ENCODE assay signal across 26 cellular contexts in the genomic region with DNA sequence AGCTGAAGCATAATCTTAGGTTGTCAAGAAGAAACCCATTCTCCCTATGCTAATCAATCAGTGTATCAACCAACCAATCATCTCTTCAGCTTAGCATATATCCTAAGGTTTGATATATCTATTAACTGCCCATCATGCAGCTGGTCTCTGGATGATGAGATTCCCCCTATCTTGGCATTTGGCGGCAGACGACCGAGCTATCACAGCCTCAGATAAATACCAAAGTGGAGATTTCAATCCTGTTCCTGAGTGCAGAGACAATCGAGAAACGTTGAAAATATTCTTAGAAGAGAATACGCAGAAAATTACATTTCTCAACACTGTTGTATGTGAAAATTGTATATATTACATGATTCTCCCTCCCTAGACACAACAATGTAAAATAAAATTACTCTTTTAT.
DNase-seq lines count a peak whose midpoint lies in the region; ATAC-seq and TF ChIP-seq lines count a peak whose summit lies in the region.
"Had no signal": no experiment of that assay in that cellular context is flagged by ENCODE, and none has a peak within 500 bp of the region (broad histone marks: within the 10 kb centered on the region; RNA-seq: fewer than 3 reads in every experiment).

No MANE protein-coding gene starts in this region.

- no peaks in the 10 kb centered on the region for H3K36me3 Mint-ChIP-seq in endodermal cell (ENCODE audit: low read depth)
- no peaks in the 10 kb centered on the region for H3K36me3 Mint-ChIP-seq in neural progenitor cell
- H3K36me3 Mint-ChIP-seq: CD14-positive monocyte; CD4-positive, CD25-positive, alpha-beta regulatory T cell had no signal

- H3K4me1 ChIP-seq in SK-N-SH (ENCODE audit: control insufficient read depth in 1 of 2, insufficient read depth in 2 of 2, low read depth in 1 of 2, low read length in 1 of 2) (peaks cover 10 to 70% of the 10 kb centered on the region in 2 experiments; a peak in 2 of 4 replicates), endodermal cell (ENCODE audit: control insufficient read depth, insufficient read depth, low read length) (peaks cover 26% of the 10 kb centered on the region), mesendoderm (ENCODE audit: control insufficient read depth, low read depth, low read length) (peaks cover 12% of the 10 kb centered on the region), neural progenitor cell (peaks cover 41% of the 10 kb centered on the region)
- H3K4me1 ChIP-seq: A549, BLaER1 had no signal

- H4K5ac ChIP-seq in mesendoderm (ENCODE audit: low read length), result no peak overlapping the region

- ATAC-seq in SK-N-SH treated with all-trans-retinoic acid at 6 μM for 48 hours, result no peak
- ATAC-seq: A549, GM12878 had no signal

- DNase-seq in SK-N-SH (peak; percentile 40), endodermal cell (no peak), mesendoderm (peak; percentile 45), neural progenitor cell (ENCODE audit: low spot score) (no peak), AML-193 (lab: John Stamatoyannopoulos, UW) (no peak), HEK293T (ENCODE audit: extremely low spot score) (no peak)
- no peak for DNase-seq in NK-92 treated with Interleukin-12 subunit alpha and Interleukin-12 subunit beta, amount 100 ng/mL, for 24 hours (lab: John Stamatoyannopoulos, UW)
- DNase-seq: BE2C; C1 segment of cervical spinal cord; CD4-positive, alpha-beta memory T cell; CD4-positive, CD25-positive, alpha-beta regulatory T cell; CD8-positive, alpha-beta memory T cell; COR-L47; DMS 273 treated with DMSO at 0.1 percent for 48 hours; DMS153; DMS53; DMS79; DND-41; EL; GDM1 had no signal

- TF ChIP-seq CTCF in SK-N-SH (IDR thresholded peaks at IDR 0.05) (no peak), endodermal cell (conservative IDR thresholded peaks at IDR 0.05) (no peak), neural progenitor cell (IDR thresholded peaks at IDR 0.05) (no peak)

- peak overlapping the region in 1 of 2 experiments; percentile 100; a peak in 2 of 4 replicates for H3K27ac ChIP-seq in SK-N-SH (ENCODE audit: low read depth in 2 of 2, low read length in 1 of 2)
- no peak overlapping the region for H3K27ac ChIP-seq in endodermal cell (ENCODE audit: low read depth, low read length)
- no peak overlapping the region for H3K27ac ChIP-seq in mesendoderm (ENCODE audit: low read depth, low read length)
- H3K27ac ChIP-seq in neural progenitor cell, result peak overlapping the region; percentile 57
- H3K27ac ChIP-seq: 22Rv1, A549, BLaER1 had no signal

- H3K79me2 ChIP-seq in SK-N-SH (ENCODE audit: insufficient read depth) (no peaks in the 10 kb centered on the region), mesendoderm (ENCODE audit: control insufficient read depth, insufficient read depth, low read length) (no peaks in the 10 kb centered on the region), neural progenitor cell (ENCODE audit: low read depth) (peaks cover 4% of the 10 kb centered on the region)

- H3K9ac ChIP-seq in SK-N-SH (no peak overlapping the region), endodermal cell (ENCODE audit: extremely low read depth, low read length, poor library complexity, severe bottlenecking) (no peak overlapping the region), mesendoderm (ENCODE audit: low read length) (no peak overlapping the region), neural progenitor cell (no peak overlapping the region)
- H3K9ac ChIP-seq: BLaER1 had no signal

- no peak overlapping the region for H3K23ac ChIP-seq in mesendoderm (ENCODE audit: low read length)

- no peak overlapping the region for H3K4ac ChIP-seq in mesendoderm (ENCODE audit: low read depth, low read length)

- H3K9me3 ChIP-seq in SK-N-SH (no peaks in the 10 kb centered on the region), endodermal cell (ENCODE audit: control insufficient read depth, low read length) (no peaks in the 10 kb centered on the region), neural progenitor cell (ENCODE audit: low read depth) (no peaks in the 10 kb centered on the region)
- H3K9me3 ChIP-seq: A549, BE2C, BLaER1 had no signal

- no peak overlapping the region for H3K4me3 ChIP-seq in SK-N-SH (ENCODE audit: low read depth in 2 of 2, low read length in 1 of 2)
- peak overlapping the region; percentile 80 for H3K4me3 ChIP-seq in endodermal cell (ENCODE audit: low read length)
- H3K4me3 ChIP-seq in mesendoderm (ENCODE audit: low read length), result no peak overlapping the region
- no peak overlapping the region for H3K4me3 ChIP-seq in neural progenitor cell
- H3K4me3 ChIP-seq: A549, BLaER1, GM12878 had no signal

- no peak overlapping the region for H2BK15ac ChIP-seq in mesendoderm (replicated peaks; ENCODE audit: low read depth)

- H2BK5ac ChIP-seq in mesendoderm (ENCODE audit: low read length), result no peak overlapping the region

- no peak for TF ChIP-seq RAD21 in SK-N-SH (IDR thresholded peaks at IDR 0.05; ENCODE audit: low read length)

- H3K4me1 Mint-ChIP-seq in endodermal cell, result peaks cover 68% of the 10 kb centered on the region
- peaks cover 23% of the 10 kb centered on the region for H3K4me1 Mint-ChIP-seq in neural progenitor cell
- H3K4me1 Mint-ChIP-seq: CD14-positive monocyte; CD8-positive, alpha-beta memory T cell had no signal

- H4K20me1 ChIP-seq in SK-N-SH (ENCODE audit: insufficient read depth) (no peaks in the 10 kb centered on the region), neural progenitor cell (ENCODE audit: low read depth) (no peaks in the 10 kb centered on the region)
- H4K20me1 ChIP-seq: BLaER1 had no signal

- 83% methylated on average over 6 of the region's 6 CpGs for WGBS in SK-N-SH (ENCODE audit: low lambda C conversion rate)
- WGBS in endodermal cell (ENCODE audit: insufficient coverage in 1 of 2, insufficient read length in 1 of 2), 2 experiments, result 84 to 95% methylated on average over 3 to 5 of the region's 6 CpGs
- WGBS in mesendoderm (ENCODE audit: extremely low coverage, insufficient coverage, low lambda C conversion rate), result no CpG with 5 or more reads among the region's 6 CpGs

- H3K36me3 ChIP-seq in SK-N-SH (replicated peaks in 1 of 2; ENCODE audit: control insufficient read depth in 1 of 2, insufficient read depth in 2 of 2, low read length in 1 of 2) (no peaks in the 10 kb centered on the region), endodermal cell (ENCODE audit: control insufficient read depth, insufficient read depth, low read length) (peaks cover 3% of the 10 kb centered on the region), mesendoderm (ENCODE audit: control insufficient read depth, insufficient read depth, low read length) (no peaks in the 10 kb centered on the region), neural progenitor cell (no peaks in the 10 kb centered on the region)
- H3K36me3 ChIP-seq: BE2C, BLaER1 had no signal

- H4K8ac ChIP-seq in mesendoderm (ENCODE audit: low read depth, low read length), result no peak overlapping the region

- H3K9me3 Mint-ChIP-seq in endodermal cell, result no peaks in the 10 kb centered on the region
- no peaks in the 10 kb centered on the region for H3K9me3 Mint-ChIP-seq in neural progenitor cell
- H3K9me3 Mint-ChIP-seq: CD4-positive, alpha-beta memory T cell; CD4-positive, CD25-positive, alpha-beta regulatory T cell; CD8-positive, alpha-beta memory T cell had no signal

- CTCF ChIA-PET in SK-N-SH (lab: Yijun Ruan, JAX), result interaction anchor here (0.6 to 4.2 kb wide), 7 partner anchors 17 to 273 kb away, joined by 3 to 25 read pairs (median 7); no protein-coding TSS in a partner anchor
- CTCF ChIA-PET in HEK293T (lab: Yijun Ruan, JAX), result no interaction called here

- no peak overlapping the region for H2AK5ac ChIP-seq in mesendoderm (ENCODE audit: low read length)

- H3K18ac ChIP-seq in mesendoderm (ENCODE audit: low read length), result no peak overlapping the region

- H3K4me2 ChIP-seq in SK-N-SH (no peak overlapping the region), mesendoderm (ENCODE audit: low read length) (no peak overlapping the region), neural progenitor cell (peak overlapping the region; percentile 58)
- H3K4me2 ChIP-seq: A549, BLaER1 had no signal

- H3K27ac Mint-ChIP-seq in endodermal cell (no peak overlapping the region), neural progenitor cell (no peak overlapping the region)
- H3K27ac Mint-ChIP-seq: CD14-positive monocyte; CD4-positive, alpha-beta memory T cell; CD4-positive, CD25-positive, alpha-beta regulatory T cell; CD8-positive, alpha-beta memory T cell had no signal

- H3K27me3 ChIP-seq in SK-N-SH (ENCODE audit: insufficient read depth), result no peaks in the 10 kb centered on the region
- no peaks in the 10 kb centered on the region for H3K27me3 ChIP-seq in endodermal cell (ENCODE audit: control insufficient read depth, insufficient read depth, low read length, poor library complexity, severe bottlenecking)
- H3K27me3 ChIP-seq in mesendoderm (ENCODE audit: insufficient read depth, low read length, poor library complexity), result no peaks in the 10 kb centered on the region
- no peaks in the 10 kb centered on the region for H3K27me3 ChIP-seq in neural progenitor cell
- H3K27me3 ChIP-seq: BE2C, BLaER1 had no signal

- no peaks in the 10 kb centered on the region; the same call in 1 of the 2 replicates for H3K9me2 ChIP-seq in SK-N-SH

- H3K27me3 Mint-ChIP-seq in endodermal cell (ENCODE audit: insufficient read depth) (no peaks in the 10 kb centered on the region), neural progenitor cell (ENCODE audit: insufficient read depth, low read depth) (peaks cover 3% of the 10 kb centered on the region)
- H3K27me3 Mint-ChIP-seq: CD4-positive, alpha-beta memory T cell; CD4-positive, CD25-positive, alpha-beta regulatory T cell; CD8-positive, alpha-beta memory T cell had no signal

- H3F3A ChIP-seq in SK-N-SH (replicated peaks; ENCODE audit: insufficient read depth), result no peaks in the 10 kb centered on the region
- peaks cover 19% of the 10 kb centered on the region for H3F3A ChIP-seq in neural progenitor cell (ENCODE audit: low read depth)

- peak in 1 of 2 experiments; percentile 40; a peak in 1 of 4 replicates for TF ChIP-seq EP300 in SK-N-SH (IDR thresholded peaks at IDR 0.05; ENCODE audit: borderline replicate concordance in 1 of 2, low read depth in 1 of 2, low read length in 1 of 2)

- no peaks in the 10 kb centered on the region for H3K79me1 ChIP-seq in mesendoderm (ENCODE audit: low read length)

- POLR2A ChIA-PET in SK-N-SH (lab: Yijun Ruan, JAX) (interaction anchor here (0.7 to 1.4 kb wide), 3 partner anchors 91 to 258 kb away, joined by 3 read pairs; no protein-coding TSS in a partner anchor), HEK293T (lab: Yijun Ruan, JAX) (no interaction called here)

- H2AFZ ChIP-seq in SK-N-SH (ENCODE audit: low read depth), result no peak overlapping the region
- no peak overlapping the region for H2AFZ ChIP-seq in neural progenitor cell (replicated peaks)

- H3K4me3 Mint-ChIP-seq in endodermal cell (no peak overlapping the region), neural progenitor cell (no peak overlapping the region)
- H3K4me3 Mint-ChIP-seq: CD14-positive monocyte; CD4-positive, alpha-beta memory T cell; CD4-positive, CD25-positive, alpha-beta regulatory T cell; CD8-positive, alpha-beta memory T cell had no signal

- H3K56ac ChIP-seq in mesendoderm (ENCODE audit: low read length), result no peak overlapping the region

- no peak overlapping the region for H2BK120ac ChIP-seq in mesendoderm (ENCODE audit: low read depth, low read length)

TF ChIP-seq in SK-N-SH, 30 proteins besides CTCF, POLR2A, EP300 and RAD21 (continues in another document):
- peak; percentile 42; the same call in 1 of the 2 replicates for TF ChIP-seq FOXJ3 (CRISPR knock-in tag; IDR thresholded peaks at IDR 0.05)

TF ChIP-seq in SK-N-SH treated with all-trans-retinoic acid at 6 μM for 48 hours, 23 proteins besides CTCF, POLR2A, EP300 and RAD21 (continues in another document):
- no peak for TF ChIP-seq OSR1 (CRISPR knock-in tag; IDR thresholded peaks at IDR 0.05)

Comparison
In these comparisons a context has a peak if more than half of its experiments do, and no peak if none do; other contexts are left out.
1. DNase-seq: peak in SK-N-SH (single experiment) and mesendoderm (single experiment); none in endodermal cell (single experiment), neural progenitor cell (single experiment), AML-193 (0 of 2), HEK293T (single experiment) and NK-92 treated with Interleukin-12 subunit alpha and Interleukin-12 subunit beta, amount 100 ng/mL, for 24 hours (single experiment).